17 cellular contexts compared by ENCODE assay signal in genomic region chr1:143660354-143660941, GRCh38.
DNase-seq lines count a peak whose midpoint lies in the region; ATAC-seq and TF ChIP-seq lines count a peak whose summit lies in the region.
"Had no signal": no experiment of that assay in that cellular context is flagged by ENCODE, and none has a peak within 500 bp of the region (broad histone marks: within the 10 kb centered on the region; RNA-seq: fewer than 3 reads in every experiment).

No MANE protein-coding gene starts in this region.

- H3K4me1 Mint-ChIP-seq in GM23338 = peaks cover 6% of the 10 kb centered on the region; the same call in 2 of the 3 replicates
- H3K4me1 Mint-ChIP-seq in stimulated activated naive B cell treated with anti-CD40 and anti-IgM and Interleukin-4, amounts not matched to agents 10 μg/mL and 1 μg/mL and 100 μg/mL, for 72 hours = peaks cover 2 to 6% of the 10 kb centered on the region in 2 donors
- H3K4me1 Mint-ChIP-seq: H9 had no signal

- H3K4me1 ChIP-seq in ES-I3 (ENCODE audit: insufficient read depth, low read length) (no peaks in the 10 kb centered on the region), GM23338 (ENCODE audit: insufficient read depth) (no peaks in the 10 kb centered on the region)
- H3K4me1 ChIP-seq: A549, BE2C had no signal

- no peak overlapping the region for H3K4me3 ChIP-seq in GM23338
- peak overlapping the region; percentile 61 for H3K4me3 ChIP-seq in coronary artery
- H3K4me3 ChIP-seq: A549 had no signal

- H3K27ac Mint-ChIP-seq in GM23338 = no peak overlapping the region
- peak overlapping the region; percentile 3 for H3K27ac Mint-ChIP-seq in stimulated activated naive B cell treated with anti-CD40 and anti-IgM and Interleukin-4, amounts not matched to agents 10 μg/mL and 1 μg/mL and 100 μg/mL, for 72 hours
- H3K27ac Mint-ChIP-seq: CD4-positive, alpha-beta memory T cell; H9 had no signal

- H3F3A ChIP-seq in GM23338 (replicated peaks; ENCODE audit: low read depth) = no peaks in the 10 kb centered on the region

- peaks cover 20% of the 10 kb centered on the region for H3K27me3 ChIP-seq in GM23338 (ENCODE audit: insufficient read depth)

- H3K79me2 ChIP-seq in GM23338 (replicated peaks; ENCODE audit: insufficient read depth) = no peaks in the 10 kb centered on the region

- no peak overlapping the region for H2AFZ ChIP-seq in GM23338

- DNase-seq in GM23338 (ENCODE audit: low spot score) (no peak), coronary artery (ENCODE audit: low spot score) (no peak), globus pallidus (ENCODE audit: low spot score) (no peak)
- DNase-seq in stimulated activated naive B cell treated with anti-CD40 and anti-IgM and Interleukin-4, amounts not matched to agents 10 μg/mL and 1 μg/mL and 100 μg/mL, for 72 hours = no peak
- DNase-seq: BE2C; CD4-positive, alpha-beta memory T cell; COR-L47; DMS153; DMS79 treated with DMSO at 0.1 percent for 48 hours; EL; GDM1; GOT3; H9 had no signal

- no peaks in the 10 kb centered on the region for H3K36me3 Mint-ChIP-seq in GM23338 (ENCODE audit: low read depth)
- H3K36me3 Mint-ChIP-seq in stimulated activated naive B cell treated with anti-CD40 and anti-IgM and Interleukin-4, amounts not matched to agents 10 μg/mL and 1 μg/mL and 100 μg/mL, for 72 hours = peaks cover 1 to 3% of the 10 kb centered on the region in 2 donors

- no peak for TF ChIP-seq CTCF in GM23338 (conservative IDR thresholded peaks at IDR 0.05; ENCODE audit: low read depth in 2 of 2)
- no peak for TF ChIP-seq CTCF in coronary artery (IDR thresholded peaks at IDR 0.05)

- H3K36me3 ChIP-seq in ES-I3 (ENCODE audit: insufficient read depth, low read length) (no peaks in the 10 kb centered on the region), GM23338 (ENCODE audit: insufficient read depth) (no peaks in the 10 kb centered on the region)
- H3K36me3 ChIP-seq: BE2C had no signal

- H3K4me2 ChIP-seq in GM23338 = no peak overlapping the region
- H3K4me2 ChIP-seq: A549 had no signal

- H3K9me2 ChIP-seq in GM23338 (ENCODE audit: insufficient read depth) = no peaks in the 10 kb centered on the region

- ATAC-seq in GM23338 (no peak), GM19351 (IDR thresholded peaks at IDR 0.05; ENCODE audit: unreplicated experiment) (no peak)
- no peak for ATAC-seq in stimulated activated naive B cell treated with anti-CD40 and anti-IgM and Interleukin-4, amounts not matched to agents 10 μg/mL and 1 μg/mL and 100 μg/mL, for 72 hours (replicated peaks)
- ATAC-seq: A549 had no signal

- H3K4me3 Mint-ChIP-seq in GM23338 = peak overlapping the region; percentile 81; the same call in 1 of the 3 replicates
- no peak overlapping the region for H3K4me3 Mint-ChIP-seq in stimulated activated naive B cell treated with anti-CD40 and anti-IgM and Interleukin-4, amounts not matched to agents 10 μg/mL and 1 μg/mL and 100 μg/mL, for 72 hours
- H3K4me3 Mint-ChIP-seq: H9 had no signal

- no peaks in the 10 kb centered on the region; the same call in 1 of the 3 replicates for H3K9me3 Mint-ChIP-seq in GM23338
- peaks cover 13 to 21% of the 10 kb centered on the region in 2 donors for H3K9me3 Mint-ChIP-seq in stimulated activated naive B cell treated with anti-CD40 and anti-IgM and Interleukin-4, amounts not matched to agents 10 μg/mL and 1 μg/mL and 100 μg/mL, for 72 hours

- H3K27ac ChIP-seq in GM23338 (ENCODE audit: low read depth) (no peak overlapping the region), coronary artery (no peak overlapping the region)
- H3K27ac ChIP-seq: A549, C4-2B had no signal

- H3K9ac ChIP-seq in ES-I3 (ENCODE audit: low read depth, low read length) = peak overlapping the region; percentile 68; the same call in 1 of the 2 replicates

- H3K27me3 Mint-ChIP-seq in GM23338 (ENCODE audit: insufficient read depth, low read depth, poor library complexity) = peaks cover 92% of the 10 kb centered on the region
- H3K27me3 Mint-ChIP-seq in stimulated activated naive B cell treated with anti-CD40 and anti-IgM and Interleukin-4, amounts not matched to agents 10 μg/mL and 1 μg/mL and 100 μg/mL, for 72 hours = peaks cover 73 to 80% of the 10 kb centered on the region in 2 donors

- no peaks in the 10 kb centered on the region for H3K9me3 ChIP-seq in ES-I3 (ENCODE audit: control insufficient read depth, insufficient read depth, low read length)
- H3K9me3 ChIP-seq: A549, BE2C had no signal

- no peaks in the 10 kb centered on the region for H4K20me1 ChIP-seq in GM23338 (replicated peaks; ENCODE audit: insufficient read depth)

TF ChIP-seq in GM23338, 12 proteins besides CTCF, POLR2A, EP300 and RAD21:
- no peak for TF ChIP-seq ETS1 (IDR thresholded peaks at IDR 0.05)
- no peak for TF ChIP-seq STAT1 (IDR thresholded peaks at IDR 0.05; ENCODE audit: unreplicated experiment)
- no peak for TF ChIP-seq CREB1 (CRISPR knock-in tag; IDR thresholded peaks at IDR 0.05; ENCODE audit: low read depth)
- no peak for TF ChIP-seq EZH2phosphoT487 (IDR thresholded peaks at IDR 0.05; ENCODE audit: unreplicated experiment)
TF ChIP-seq in GM23338: peak in this region for 0.
